ENCODE assay signal across 13 cellular contexts in the genomic region with DNA sequence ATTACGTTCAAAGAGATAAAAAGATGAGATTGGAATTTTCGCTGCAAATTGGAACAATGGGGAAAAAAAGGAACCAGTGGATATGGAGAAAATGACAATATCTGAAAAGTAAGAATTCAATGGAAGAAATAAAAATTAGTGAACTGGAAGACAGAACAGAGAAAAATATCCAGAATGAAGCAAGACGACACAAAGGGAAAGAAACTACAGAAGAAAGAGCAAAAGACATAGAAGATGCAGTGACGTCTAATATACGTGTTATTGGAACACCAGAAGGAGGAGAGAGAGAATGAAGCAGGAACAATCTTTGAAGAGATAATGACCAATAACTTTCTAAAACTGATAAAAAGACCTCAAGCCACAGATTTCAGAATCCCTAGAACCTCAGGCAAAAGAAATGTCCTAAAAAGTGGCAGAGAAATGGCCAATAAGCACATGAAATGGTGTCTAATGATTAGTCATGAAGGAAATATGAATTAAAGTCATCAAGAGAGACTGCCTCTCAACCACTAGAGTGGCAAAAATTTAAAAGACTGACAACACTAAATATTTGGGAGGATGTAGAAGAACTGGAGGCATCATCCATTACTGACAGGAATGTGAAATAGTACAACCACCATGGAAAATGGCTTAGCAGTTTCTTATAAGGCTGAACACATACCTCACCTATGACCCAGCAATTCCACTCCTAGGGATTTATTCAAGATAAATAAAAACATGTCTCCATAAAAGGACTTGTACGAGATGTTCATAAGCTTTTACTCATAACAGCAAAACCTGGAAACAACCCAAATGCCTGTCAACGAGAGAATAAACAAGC. TPM values are rescaled to one million over a fixed set of nuclear protein-coding genes. Genes with fewer than 3 reads are reported as not detected.
DNase-seq lines count a peak whose midpoint lies in the region; ATAC-seq, FAIRE-seq and TF ChIP-seq lines count a peak whose summit lies in the region.
"Had no signal": no experiment of that assay in that cellular context is flagged by ENCODE, and none has a peak within 500 bp of the region (broad histone marks: within the 10 kb centered on the region; RNA-seq: fewer than 3 reads in every experiment).

No MANE protein-coding gene starts in this region.

- ATAC-seq in foreskin keratinocyte (peak; percentile 34), HG03135 (IDR thresholded peaks at IDR 0.05; ENCODE audit: unreplicated experiment) (no peak)

- H3K4me1 Mint-ChIP-seq in HFFc6 (ENCODE audit: low read depth) (peaks cover 53% of the 10 kb centered on the region), astrocyte (ENCODE audit: low read depth, unreplicated experiment) (peaks cover 20% of the 10 kb centered on the region)

- peak overlapping the region; percentile 27 for H3K4me2 ChIP-seq in astrocyte (ENCODE audit: low read length)

- no peak for TF ChIP-seq POLR2A in thyroid gland (IDR thresholded peaks at IDR 0.05)

- H3K9ac ChIP-seq in astrocyte (ENCODE audit: low read length) = peak overlapping the region; percentile 35

- H3K36me3 Mint-ChIP-seq in HFFc6 (ENCODE audit: low read depth) (no peaks in the 10 kb centered on the region; the same call in 1 of the 2 replicates), astrocyte (ENCODE audit: low read depth, unreplicated experiment) (peaks cover 4% of the 10 kb centered on the region)

- no peaks in the 10 kb centered on the region for H3K79me2 ChIP-seq in astrocyte (ENCODE audit: insufficient read depth, low read length)

- H3K27ac Mint-ChIP-seq in HFFc6 (peak overlapping the region; percentile 68), astrocyte (ENCODE audit: unreplicated experiment) (peak overlapping the region; percentile 94)
- H3K27ac Mint-ChIP-seq: H9 had no signal

- 90 to 91% methylated on average over 7 of the region's 7 CpGs for WGBS in thyroid gland, 2 donors

- FAIRE-seq in astrocyte (lab: Jason Lieb, UNC) = peak; percentile 93

- no peaks in the 10 kb centered on the region; the same call in none of the 2 replicates for H3K27me3 Mint-ChIP-seq in HFFc6 (ENCODE audit: insufficient read depth)
- H3K27me3 Mint-ChIP-seq in astrocyte (ENCODE audit: low read depth, unreplicated experiment) = no peaks in the 10 kb centered on the region

- peaks cover 8% of the 10 kb centered on the region; the same call in 1 of the 2 replicates for H3K9me3 Mint-ChIP-seq in HFFc6
- peaks cover 4% of the 10 kb centered on the region for H3K9me3 Mint-ChIP-seq in astrocyte (ENCODE audit: unreplicated experiment)

- H3K27me3 ChIP-seq in astrocyte (ENCODE audit: insufficient read depth, low read length) = no peaks in the 10 kb centered on the region
- H3K27me3 ChIP-seq in foreskin keratinocyte = no peaks in the 10 kb centered on the region
- no peaks in the 10 kb centered on the region for H3K27me3 ChIP-seq in thyroid gland
- H3K27me3 ChIP-seq: cardiac muscle cell, sigmoid colon had no signal

- H3K36me3 ChIP-seq in astrocyte (ENCODE audit: insufficient read depth, low read length) (no peaks in the 10 kb centered on the region), thyroid gland (no peaks in the 10 kb centered on the region)
- H3K36me3 ChIP-seq: cardiac muscle cell, sigmoid colon had no signal

- DNase-seq in A172 (ENCODE audit: low spot score) (peak; percentile 99), HFFc6 (peak; percentile 96), astrocyte (ENCODE audit: low read depth) (peak; percentile 90), foreskin keratinocyte (peak; percentile 92 to 96), thyroid gland (no peak), NCI-H1436 treated with DMSO at 0.1 percent for 48 hours (lab: John Stamatoyannopoulos, UW) (no peak)
- no peak for DNase-seq in effector CD8-positive, alpha-beta T cell (lab: John Stamatoyannopoulos, UW)
- DNase-seq: AML-193, GDM1, H9, sigmoid colon had no signal

- peak overlapping the region; percentile 8; the same call in 1 of the 2 replicates for H3K4me3 Mint-ChIP-seq in HFFc6
- peak overlapping the region; percentile 37 for H3K4me3 Mint-ChIP-seq in astrocyte (ENCODE audit: unreplicated experiment)
- H3K4me3 Mint-ChIP-seq: H9 had no signal

- H3K4me1 ChIP-seq in astrocyte (ENCODE audit: insufficient read depth, low read length) (peaks cover 25% of the 10 kb centered on the region), foreskin keratinocyte (peaks cover 28% of the 10 kb centered on the region), thyroid gland (no peaks in the 10 kb centered on the region)
- H3K4me1 ChIP-seq: sigmoid colon had no signal

- no peak overlapping the region for H3K4me3 ChIP-seq in astrocyte (ENCODE audit: insufficient read depth, low read depth, low read length)
- no peak overlapping the region for H3K4me3 ChIP-seq in thyroid gland (replicated peaks in 1 of 3)
- H3K4me3 ChIP-seq: cardiac muscle cell, sigmoid colon had no signal

- H2AFZ ChIP-seq in astrocyte (ENCODE audit: low read depth, low read length) = peak overlapping the region; percentile 12

- intact Hi-C loops in thyroid gland (cut with DNase I) = no loop called here

- H3K27ac ChIP-seq in astrocyte (ENCODE audit: low read depth, low read length) (peak overlapping the region; percentile 64), foreskin keratinocyte (no peak overlapping the region), thyroid gland (no peak overlapping the region)
- H3K27ac ChIP-seq: cardiac muscle cell had no signal

- TF ChIP-seq CTCF in HFFc6 (IDR thresholded peaks at IDR 0.05) = no peak
- no peak for TF ChIP-seq CTCF in astrocyte (IDR thresholded peaks at IDR 0.05; ENCODE audit: insufficient read depth, low read depth, low read length)
- TF ChIP-seq CTCF in foreskin keratinocyte (conservative IDR thresholded peaks at IDR 0.05) = peak; percentile 10
- TF ChIP-seq CTCF in thyroid gland (IDR thresholded peaks at IDR 0.05) = no peak

- no peaks in the 10 kb centered on the region for H4K20me1 ChIP-seq in astrocyte (ENCODE audit: insufficient read depth, low read length)

- H3K9me3 ChIP-seq in astrocyte (ENCODE audit: insufficient read depth, low read depth, low read length) (peaks cover 3% of the 10 kb centered on the region), thyroid gland (no peaks in the 10 kb centered on the region)
- H3K9me3 ChIP-seq: sigmoid colon had no signal

RNA-seq across cellular contexts. Expression of a gene that starts 56.5 kb away (rescaled TPM):
- total RNA-seq in A172 (2014; rRNA removed; shearing (Covaris generic)) = 92.7 and 97.6 TPM in 2 replicates
- total RNA-seq in HFFc6 (2021; fragmentation: NEBNext Ultra II Directional; extraction: Animal tissue kit (Norgen Biotek cat#: 25700)) = 10 to 100 TPM; 35.5 to 55.7 (median 39.1) TPM
- total RNA-seq in astrocyte (161 and 190 TPM in 2 replicates), foreskin keratinocyte (39.5 and 40.9 TPM in 2 replicates), thyroid gland (100 to 1,000 TPM; 148 to 250 (median 195) TPM)
- 49.8 and 51.1 TPM in 2 replicates for polyA plus RNA-seq in foreskin keratinocyte

Comparison
In these comparisons a context has a peak if more than half of its experiments do, and no peak if none do; other contexts are left out.
1. DNase-seq: peak in A172 (single experiment), HFFc6 (single experiment), astrocyte (single experiment) and foreskin keratinocyte (2 of 2); none in thyroid gland (0 of 2), effector CD8-positive, alpha-beta T cell (single experiment) and NCI-H1436 treated with DMSO at 0.1 percent for 48 hours (single experiment).